1 cellular context compared by ENCODE assay signal in genomic region chr15:40047413-40048154, GRCh38.
TF ChIP-seq lines count a peak whose summit lies in the region.

No MANE protein-coding gene starts in this region.

TF ChIP-seq in GM12878, 131 proteins besides CTCF, POLR2A, EP300 and RAD21 (continued from another document and continues in another):
- TF ChIP-seq ZNF687 (IDR thresholded peaks at IDR 0.05) (peak; percentile 97), DPF2 (IDR thresholded peaks at IDR 0.05) (peak; percentile 80), ZNF622 (IDR thresholded peaks at IDR 0.05) (no peak), BCLAF1 (IDR thresholded peaks at IDR 0.05) (no peak), IKZF1 (conservative IDR thresholded peaks at IDR 0.05) (peak; percentile 89), HDGF (IDR thresholded peaks at IDR 0.05) (0 out of 2 replicates have a peak, but pooled peaks have one; percentile 43), CREB1 (IDR thresholded peaks at IDR 0.05; ENCODE audit: low read depth) (no peak), TAF1 (IDR thresholded peaks at IDR 0.05; ENCODE audit: borderline replicate concordance, low read depth, low read length) (no peak), EED (IDR thresholded peaks at IDR 0.05; ENCODE audit: low read depth) (peak; percentile 99), POLR2AphosphoS2 (IDR thresholded peaks at IDR 0.05; ENCODE audit: low read depth, low read length) (no peak), JUND (IDR thresholded peaks at IDR 0.05; ENCODE audit: low read depth, low read length) (peak; percentile 44; the same call in 1 of the 2 replicates), YY1 (IDR thresholded peaks at IDR 0.05; ENCODE audit: low read depth, low read length) (peak; percentile 41), IRF4 (IDR thresholded peaks at IDR 0.05; ENCODE audit: low read depth, low read length) (peak; percentile 94), TCF12 (IDR thresholded peaks at IDR 0.05; ENCODE audit: low read depth, low read length) (peak; percentile 91), HSF1 (IDR thresholded peaks at IDR 0.05; ENCODE audit: low read depth, low read length) (no peak), MEF2B (IDR thresholded peaks at IDR 0.05; ENCODE audit: partially characterized antibody, poor library complexity, severe bottlenecking) (peak; percentile 54), SPI1 (IDR thresholded peaks at IDR 0.05; ENCODE audit: borderline replicate concordance, insufficient read depth, low read depth, low read length) (peak; percentile 64), ETV6 (conservative IDR thresholded peaks at IDR 0.05 in 1 of 2, IDR thresholded peaks at IDR 0.05 in 1 of 2; ENCODE audit: borderline replicate concordance in 1 of 2, low read depth in 1 of 2) (peak in 1 of 2 experiments; percentile 93; a peak in 2 of 4 replicates), SREBF2 (IDR thresholded peaks at IDR 0.05; ENCODE audit: low read length) (no peak), GATAD2B (conservative IDR thresholded peaks at IDR 0.05; ENCODE audit: low read depth) (peak; percentile 65), NRF1 (conservative IDR thresholded peaks at IDR 0.05; ENCODE audit: low read depth, low read length) (no peak), POU2F2 (IDR thresholded peaks at IDR 0.05; ENCODE audit: borderline replicate concordance, low read depth, low read length) (0 out of 3 replicates have a peak, but pooled peaks have one; percentile 6), JUNB (IDR thresholded peaks at IDR 0.05) (peak; percentile 86), BHLHE40 (IDR thresholded peaks at IDR 0.05; ENCODE audit: borderline replicate concordance in 1 of 2, low read depth in 2 of 2, low read length in 1 of 2) (peak; percentile 40 to 75; a peak in 3 of 4 replicates), NR2F1 (conservative IDR thresholded peaks at IDR 0.05) (peak; percentile 71; the same call in 1 of the 2 replicates), RB1 (IDR thresholded peaks at IDR 0.05; ENCODE audit: borderline replicate concordance) (peak; percentile 27; the same call in 1 of the 2 replicates), SKIL (IDR thresholded peaks at IDR 0.05; ENCODE audit: low read depth, poor library complexity, severe bottlenecking) (peak; percentile 26), RELB (IDR thresholded peaks at IDR 0.05; ENCODE audit: low read depth) (peak; percentile 77), ZBTB11 (CRISPR knock-in tag; IDR thresholded peaks at IDR 0.05) (no peak), IKZF2 (IDR thresholded peaks at IDR 0.05) (peak; percentile 86 to 94), ASH2L (IDR thresholded peaks at IDR 0.05; ENCODE audit: borderline replicate concordance, low read depth) (no peak), CREM (IDR thresholded peaks at IDR 0.05; ENCODE audit: low read depth) (peak; percentile 71), RUNX3 (IDR thresholded peaks at IDR 0.05; ENCODE audit: low read length) (no peak), TCF3 (IDR thresholded peaks at IDR 0.05; ENCODE audit: borderline replicate concordance, insufficient read depth, low read depth, low read length) (peak; percentile 51; the same call in 1 of the 2 replicates), ATF7 (IDR thresholded peaks at IDR 0.05; ENCODE audit: low read depth) (peak; percentile 40; the same call in 1 of the 2 replicates), RAD51 (IDR thresholded peaks at IDR 0.05) (peak; percentile 62; the same call in 1 of the 2 replicates), POLR2AphosphoS5 (IDR thresholded peaks at IDR 0.05; ENCODE audit: low read length) (no peak; the same call in 1 of the 2 replicates), RELA (IDR thresholded peaks at IDR 0.05; ENCODE audit: borderline replicate concordance, partially characterized antibody) (peak; percentile 73), SMC3 (IDR thresholded peaks at IDR 0.05; ENCODE audit: borderline replicate concordance, low read length) (peak; percentile 14; the same call in 1 of the 2 replicates), IRF3 (IDR thresholded peaks at IDR 0.05) (no peak), TARDBP (IDR thresholded peaks at IDR 0.05; ENCODE audit: borderline replicate concordance) (peak; percentile 22; the same call in 1 of the 2 replicates), MTA2 (IDR thresholded peaks at IDR 0.05; ENCODE audit: low read depth) (peak; percentile 46), BCL3 (IDR thresholded peaks at IDR 0.05; ENCODE audit: borderline replicate concordance, insufficient read depth, low read depth, low read length, poor library complexity, severe bottlenecking) (peak; percentile 50)
